Comparison of ENCODE assay signal across 30 cellular contexts in genomic region chr11:15975742-15976141, GRCh38.
"Had no signal": no experiment of that assay in that cellular context is flagged by ENCODE, and none has a peak within 500 bp of the region (broad histone marks: within the 10 kb centered on the region; RNA-seq: fewer than 3 reads in every experiment).

No MANE protein-coding gene starts in this region.

- H3K27me3 ChIP-seq: neutrophil, right atrium auricular region, spleen, testis, tibial nerve, upper lobe of left lung had no signal

- H3K4me1 Mint-ChIP-seq: immature natural killer cell; mesothelial cell of epicardium; naive B cell; stimulated activated memory B cell treated with anti-CD40 and anti-IgM and Interleukin-4, amounts not matched to agents 10 μg/mL and 1 μg/mL and 100 μg/mL, for 72 hours had no signal

- H3K27ac ChIP-seq: epithelial cell of prostate, parathyroid adenoma, skin epidermis, spleen, testis, tibial nerve, upper lobe of left lung had no signal

- H3K27me3 Mint-ChIP-seq: naive B cell; natural killer cell treated with Interleukin-12 subunit alpha and Interleukin-12 subunit beta and Interleukin-15 and Interleukin-18, amount 100 ng/mL, for 72 hours; progenitor cell of endocrine pancreas; stimulated activated memory B cell treated with anti-CD40 and anti-IgM and Interleukin-4, amounts not matched to agents 10 μg/mL and 1 μg/mL and 100 μg/mL, for 72 hours had no signal

- H3K36me3 Mint-ChIP-seq: immature natural killer cell; mesothelial cell of epicardium; naive B cell; natural killer cell treated with Interleukin-12 subunit alpha and Interleukin-12 subunit beta and Interleukin-15 and Interleukin-18, amount 100 ng/mL, for 72 hours; stimulated activated memory B cell treated with anti-CD40 and anti-IgM and Interleukin-4, amounts not matched to agents 10 μg/mL and 1 μg/mL and 100 μg/mL, for 72 hours had no signal

- H3K4me3 Mint-ChIP-seq: endodermal cell; immature natural killer cell; mesothelial cell of epicardium; naive B cell; natural killer cell treated with Interleukin-12 subunit alpha and Interleukin-12 subunit beta and Interleukin-15 and Interleukin-18, amount 100 ng/mL, for 72 hours; neural crest cell; stimulated activated memory B cell treated with anti-CD40 and anti-IgM and Interleukin-4, amounts not matched to agents 10 μg/mL and 1 μg/mL and 100 μg/mL, for 72 hours had no signal

- H3K9me3 Mint-ChIP-seq: endodermal cell; mesothelial cell of epicardium; naive B cell; natural killer cell treated with Interleukin-12 subunit alpha and Interleukin-12 subunit beta and Interleukin-15 and Interleukin-18, amount 100 ng/mL, for 72 hours; neural crest cell; stimulated activated memory B cell treated with anti-CD40 and anti-IgM and Interleukin-4, amounts not matched to agents 10 μg/mL and 1 μg/mL and 100 μg/mL, for 72 hours had no signal

- H3K36me3 ChIP-seq: neutrophil, right atrium auricular region, spleen, upper lobe of left lung had no signal

- ATAC-seq: esophagus mucosa; left colon; mucosa of descending colon; natural killer cell treated with Interleukin-12 subunit alpha and Interleukin-12 subunit beta and Interleukin-15 and Interleukin-18, amount 100 ng/mL, for 72 hours; stimulated activated memory B cell treated with anti-CD40 and anti-IgM and Interleukin-4, amounts not matched to agents 10 μg/mL and 1 μg/mL and 100 μg/mL, for 72 hours; stimulated activated naive CD8-positive, alpha-beta T cell treated with anti-CD3 and anti-CD28 coated beads, Interleukin-15, Interleukin-2, amounts not matched to agents 100 U/mL and 50 U/mL, for 24 hours had no signal

- DNase-seq: cerebellar nuclear complex; effector CD8-positive, alpha-beta T cell; endodermal cell; foreskin melanocyte; hypothalamus; immature natural killer cell; islet precursor cell; kidney glomerular epithelial cell; left colon; mesenchymal stem cell; mucosa of descending colon; naive B cell; spleen; stimulated activated CD4-positive, alpha-beta T cell treated with anti-CD3 and anti-CD28 coated beads, Interleukin-4, amount 100 ng/mL, for 4 hours; stimulated activated naive CD8-positive, alpha-beta T cell treated with anti-CD3 and anti-CD28 coated beads, Interleukin-15, Interleukin-2, amounts not matched to agents 100 U/mL and 50 U/mL, for 24 hours; substantia nigra; testis; upper lobe of left lung had no signal

- H3K9me3 ChIP-seq: mucosa of descending colon, neutrophil, right atrium auricular region, spleen, testis, tibial nerve, upper lobe of left lung had no signal

- H3K79me2 ChIP-seq: parathyroid adenoma had no signal

- H3K27ac Mint-ChIP-seq: endodermal cell; immature natural killer cell; mesothelial cell of epicardium; naive B cell; natural killer cell treated with Interleukin-12 subunit alpha and Interleukin-12 subunit beta and Interleukin-15 and Interleukin-18, amount 100 ng/mL, for 72 hours; progenitor cell of endocrine pancreas; stimulated activated memory B cell treated with anti-CD40 and anti-IgM and Interleukin-4, amounts not matched to agents 10 μg/mL and 1 μg/mL and 100 μg/mL, for 72 hours had no signal

- H3K4me3 ChIP-seq: mucosa of descending colon, right atrium auricular region, skin epidermis, spleen, testis, tibial nerve, upper lobe of left lung had no signal

- H3K4me1 ChIP-seq: parathyroid adenoma, spleen, testis had no signal

- H2AFZ ChIP-seq: parathyroid adenoma had no signal
